Comparison of ENCODE assay signal across 1 cellular context in the genomic region with DNA sequence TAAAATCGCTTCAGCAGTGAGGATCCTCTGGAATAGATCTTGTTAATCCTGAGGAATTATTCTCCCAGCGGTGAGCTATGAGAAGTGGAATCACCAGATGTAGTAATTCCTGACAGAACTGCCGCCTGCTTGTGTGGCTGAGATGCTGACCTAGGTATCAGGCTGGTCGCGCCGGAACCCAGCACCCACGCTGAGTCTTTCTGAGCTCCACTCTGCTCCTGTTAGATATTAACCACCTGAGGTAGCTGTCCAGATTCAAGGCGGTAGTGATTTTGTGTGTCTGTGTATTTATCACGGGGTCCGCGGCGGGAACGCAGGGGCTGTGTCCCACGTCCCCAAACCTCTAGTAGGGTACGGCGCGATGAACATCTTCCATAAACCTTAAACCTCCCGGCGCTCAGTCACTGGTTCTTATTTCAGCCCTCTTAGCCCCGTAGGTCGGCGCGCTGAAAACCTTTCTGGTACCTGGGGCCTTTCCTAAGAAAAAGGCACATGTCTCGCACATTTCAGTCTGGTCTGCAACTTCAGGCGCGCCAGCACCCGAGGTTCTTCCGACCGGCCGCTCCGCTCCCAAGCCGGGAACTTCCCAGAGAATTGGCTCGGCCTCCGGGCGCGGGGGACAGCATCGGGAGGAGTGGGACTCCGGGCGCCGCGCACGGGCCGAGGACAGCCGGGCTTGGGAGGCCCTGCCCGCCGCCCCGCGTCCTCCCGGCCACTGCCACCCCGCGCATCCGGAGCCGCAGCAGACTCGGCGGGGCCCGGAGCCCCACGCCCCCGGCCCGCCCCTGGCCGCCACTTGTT.
TF ChIP-seq lines count a peak whose summit lies in the region.

No MANE protein-coding gene starts in this region.

TF ChIP-seq in HepG2, 621 proteins besides CTCF, POLR2A, EP300 and RAD21 (continued from another document and continues in another):
- TF ChIP-seq, protein P1, sequence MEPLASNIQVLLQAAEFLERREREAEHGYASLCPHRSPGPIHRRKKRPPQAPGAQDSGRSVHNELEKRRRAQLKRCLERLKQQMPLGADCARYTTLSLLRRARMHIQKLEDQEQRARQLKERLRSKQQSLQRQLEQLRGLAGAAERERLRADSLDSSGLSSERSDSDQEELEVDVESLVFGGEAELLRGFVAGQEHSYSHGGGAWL (CRISPR knock-in tag; IDR thresholded peaks at IDR 0.05), result no peak; the same call in 1 of the 2 replicates
- TF ChIP-seq SMC3 (IDR thresholded peaks at IDR 0.05; ENCODE audit: low read length), result no peak
- TF ChIP-seq, protein P2, sequence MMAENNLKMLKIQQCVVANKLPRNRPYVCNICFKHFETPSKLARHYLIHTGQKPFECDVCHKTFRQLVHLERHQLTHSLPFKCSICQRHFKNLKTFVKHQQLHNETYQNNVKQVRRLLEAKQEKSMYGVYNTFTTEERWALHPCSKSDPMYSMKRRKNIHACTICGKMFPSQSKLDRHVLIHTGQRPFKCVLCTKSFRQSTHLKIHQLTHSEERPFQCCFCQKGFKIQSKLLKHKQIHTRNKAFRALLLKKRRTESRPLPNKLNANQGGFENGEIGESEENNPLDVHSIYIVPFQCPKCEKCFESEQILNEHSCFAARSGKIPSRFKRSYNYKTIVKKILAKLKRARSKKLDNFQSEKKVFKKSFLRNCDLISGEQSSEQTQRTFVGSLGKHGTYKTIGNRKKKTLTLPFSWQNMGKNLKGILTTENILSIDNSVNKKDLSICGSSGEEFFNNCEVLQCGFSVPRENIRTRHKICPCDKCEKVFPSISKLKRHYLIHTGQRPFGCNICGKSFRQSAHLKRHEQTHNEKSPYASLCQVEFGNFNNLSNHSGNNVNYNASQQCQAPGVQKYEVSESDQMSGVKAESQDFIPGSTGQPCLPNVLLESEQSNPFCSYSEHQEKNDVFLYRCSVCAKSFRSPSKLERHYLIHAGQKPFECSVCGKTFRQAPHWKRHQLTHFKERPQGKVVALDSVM (CRISPR knock-in tag; IDR thresholded peaks at IDR 0.05), result peak; percentile 50; the same call in 1 of the 2 replicates
- TF ChIP-seq, protein P3, sequence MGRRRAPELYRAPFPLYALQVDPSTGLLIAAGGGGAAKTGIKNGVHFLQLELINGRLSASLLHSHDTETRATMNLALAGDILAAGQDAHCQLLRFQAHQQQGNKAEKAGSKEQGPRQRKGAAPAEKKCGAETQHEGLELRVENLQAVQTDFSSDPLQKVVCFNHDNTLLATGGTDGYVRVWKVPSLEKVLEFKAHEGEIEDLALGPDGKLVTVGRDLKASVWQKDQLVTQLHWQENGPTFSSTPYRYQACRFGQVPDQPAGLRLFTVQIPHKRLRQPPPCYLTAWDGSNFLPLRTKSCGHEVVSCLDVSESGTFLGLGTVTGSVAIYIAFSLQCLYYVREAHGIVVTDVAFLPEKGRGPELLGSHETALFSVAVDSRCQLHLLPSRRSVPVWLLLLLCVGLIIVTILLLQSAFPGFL (CRISPR knock-in tag; IDR thresholded peaks at IDR 0.05), result no peak
- no peak for TF ChIP-seq ZNF20 (CRISPR knock-in tag; IDR thresholded peaks at IDR 0.05)
- no peak; the same call in 1 of the 2 replicates for TF ChIP-seq GFI1 (CRISPR knock-in tag; IDR thresholded peaks at IDR 0.05; ENCODE audit: borderline replicate concordance)
- no peak for TF ChIP-seq ZFP82 (CRISPR knock-in tag; IDR thresholded peaks at IDR 0.05; ENCODE audit: borderline replicate concordance)
- TF ChIP-seq ZC3H4 (CRISPR knock-in tag; IDR thresholded peaks at IDR 0.05; ENCODE audit: borderline replicate concordance), result no peak
- TF ChIP-seq, protein P4, sequence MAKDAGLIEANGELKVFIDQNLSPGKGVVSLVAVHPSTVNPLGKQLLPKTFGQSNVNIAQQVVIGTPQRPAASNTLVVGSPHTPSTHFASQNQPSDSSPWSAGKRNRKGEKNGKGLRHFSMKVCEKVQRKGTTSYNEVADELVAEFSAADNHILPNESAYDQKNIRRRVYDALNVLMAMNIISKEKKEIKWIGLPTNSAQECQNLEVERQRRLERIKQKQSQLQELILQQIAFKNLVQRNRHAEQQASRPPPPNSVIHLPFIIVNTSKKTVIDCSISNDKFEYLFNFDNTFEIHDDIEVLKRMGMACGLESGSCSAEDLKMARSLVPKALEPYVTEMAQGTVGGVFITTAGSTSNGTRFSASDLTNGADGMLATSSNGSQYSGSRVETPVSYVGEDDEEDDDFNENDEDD (CRISPR knock-in tag; IDR thresholded peaks at IDR 0.05; ENCODE audit: borderline replicate concordance), result no peak
- no peak for TF ChIP-seq ZNF737 (CRISPR knock-in tag; IDR thresholded peaks at IDR 0.05; ENCODE audit: borderline replicate concordance)
- no peak for TF ChIP-seq ZZZ3 (CRISPR knock-in tag; IDR thresholded peaks at IDR 0.05; ENCODE audit: borderline replicate concordance)
- TF ChIP-seq, protein P5, sequence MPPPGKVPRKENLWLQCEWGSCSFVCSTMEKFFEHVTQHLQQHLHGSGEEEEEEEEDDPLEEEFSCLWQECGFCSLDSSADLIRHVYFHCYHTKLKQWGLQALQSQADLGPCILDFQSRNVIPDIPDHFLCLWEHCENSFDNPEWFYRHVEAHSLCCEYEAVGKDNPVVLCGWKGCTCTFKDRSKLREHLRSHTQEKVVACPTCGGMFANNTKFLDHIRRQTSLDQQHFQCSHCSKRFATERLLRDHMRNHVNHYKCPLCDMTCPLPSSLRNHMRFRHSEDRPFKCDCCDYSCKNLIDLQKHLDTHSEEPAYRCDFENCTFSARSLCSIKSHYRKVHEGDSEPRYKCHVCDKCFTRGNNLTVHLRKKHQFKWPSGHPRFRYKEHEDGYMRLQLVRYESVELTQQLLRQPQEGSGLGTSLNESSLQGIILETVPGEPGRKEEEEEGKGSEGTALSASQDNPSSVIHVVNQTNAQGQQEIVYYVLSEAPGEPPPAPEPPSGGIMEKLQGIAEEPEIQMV (CRISPR knock-in tag; IDR thresholded peaks at IDR 0.05; ENCODE audit: low read depth), result no peak; the same call in 1 of the 2 replicates
- TF ChIP-seq, protein P6, sequence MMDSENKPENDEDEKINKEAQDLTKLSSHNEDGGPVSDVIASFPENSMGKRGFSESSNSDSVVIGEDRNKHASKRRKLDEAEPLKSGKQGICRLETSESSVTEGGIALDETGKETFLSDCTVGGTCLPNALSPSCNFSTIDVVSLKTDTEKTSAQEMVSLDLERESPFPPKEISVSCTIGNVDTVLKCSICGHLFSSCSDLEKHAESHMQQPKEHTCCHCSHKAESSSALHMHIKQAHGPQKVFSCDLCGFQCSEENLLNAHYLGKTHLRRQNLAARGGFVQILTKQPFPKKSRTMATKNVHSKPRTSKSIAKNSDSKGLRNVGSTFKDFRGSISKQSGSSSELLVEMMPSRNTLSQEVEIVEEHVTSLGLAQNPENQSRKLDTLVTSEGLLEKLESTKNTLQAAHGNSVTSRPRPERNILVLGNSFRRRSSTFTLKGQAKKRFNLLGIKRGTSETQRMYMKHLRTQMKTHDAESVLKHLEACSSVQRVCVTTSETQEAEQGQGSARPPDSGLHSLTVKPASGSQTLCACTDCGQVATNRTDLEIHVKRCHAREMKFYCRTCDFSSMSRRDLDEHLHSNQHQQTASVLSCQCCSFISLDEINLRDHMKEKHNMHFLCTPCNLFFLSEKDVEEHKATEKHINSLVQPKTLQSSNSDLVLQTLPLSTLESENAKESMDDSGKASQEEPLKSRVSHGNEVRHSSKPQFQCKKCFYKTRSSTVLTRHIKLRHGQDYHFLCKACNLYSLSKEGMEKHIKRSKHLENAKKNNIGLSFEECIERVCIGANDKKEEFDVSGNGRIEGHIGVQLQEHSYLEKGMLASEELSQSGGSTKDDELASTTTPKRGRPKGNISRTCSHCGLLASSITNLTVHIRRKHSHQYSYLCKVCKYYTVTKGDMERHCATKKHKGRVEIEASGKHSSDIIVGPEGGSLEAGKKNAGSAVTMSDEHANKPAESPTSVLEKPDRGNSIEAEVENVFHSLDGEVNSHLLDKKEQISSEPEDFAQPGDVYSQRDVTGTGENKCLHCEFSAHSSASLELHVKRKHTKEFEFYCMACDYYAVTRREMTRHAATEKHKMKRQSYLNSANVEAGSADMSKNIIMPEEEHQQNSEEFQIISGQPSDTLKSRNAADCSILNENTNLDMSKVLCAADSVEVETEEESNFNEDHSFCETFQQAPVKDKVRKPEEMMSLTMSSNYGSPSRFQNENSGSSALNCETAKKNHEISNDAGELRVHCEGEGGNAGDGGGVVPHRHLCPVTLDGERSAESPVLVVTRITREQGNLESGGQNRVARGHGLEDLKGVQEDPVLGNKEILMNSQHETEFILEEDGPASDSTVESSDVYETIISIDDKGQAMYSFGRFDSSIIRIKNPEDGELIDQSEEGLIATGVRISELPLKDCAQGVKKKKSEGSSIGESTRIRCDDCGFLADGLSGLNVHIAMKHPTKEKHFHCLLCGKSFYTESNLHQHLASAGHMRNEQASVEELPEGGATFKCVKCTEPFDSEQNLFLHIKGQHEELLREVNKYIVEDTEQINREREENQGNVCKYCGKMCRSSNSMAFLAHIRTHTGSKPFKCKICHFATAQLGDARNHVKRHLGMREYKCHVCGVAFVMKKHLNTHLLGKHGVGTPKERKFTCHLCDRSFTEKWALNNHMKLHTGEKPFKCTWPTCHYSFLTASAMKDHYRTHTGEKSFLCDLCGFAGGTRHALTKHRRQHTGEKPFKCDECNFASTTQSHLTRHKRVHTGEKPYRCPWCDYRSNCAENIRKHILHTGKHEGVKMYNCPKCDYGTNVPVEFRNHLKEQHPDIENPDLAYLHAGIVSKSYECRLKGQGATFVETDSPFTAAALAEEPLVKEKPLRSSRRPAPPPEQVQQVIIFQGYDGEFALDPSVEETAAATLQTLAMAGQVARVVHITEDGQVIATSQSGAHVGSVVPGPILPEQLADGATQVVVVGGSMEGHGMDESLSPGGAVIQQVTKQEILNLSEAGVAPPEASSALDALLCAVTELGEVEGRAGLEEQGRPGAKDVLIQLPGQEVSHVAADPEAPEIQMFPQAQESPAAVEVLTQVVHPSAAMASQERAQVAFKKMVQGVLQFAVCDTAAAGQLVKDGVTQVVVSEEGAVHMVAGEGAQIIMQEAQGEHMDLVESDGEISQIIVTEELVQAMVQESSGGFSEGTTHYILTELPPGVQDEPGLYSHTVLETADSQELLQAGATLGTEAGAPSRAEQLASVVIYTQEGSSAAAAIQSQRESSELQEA (CRISPR knock-in tag; IDR thresholded peaks at IDR 0.05; ENCODE audit: not compliant biosample characterization), result no peak
- TF ChIP-seq, protein P7, sequence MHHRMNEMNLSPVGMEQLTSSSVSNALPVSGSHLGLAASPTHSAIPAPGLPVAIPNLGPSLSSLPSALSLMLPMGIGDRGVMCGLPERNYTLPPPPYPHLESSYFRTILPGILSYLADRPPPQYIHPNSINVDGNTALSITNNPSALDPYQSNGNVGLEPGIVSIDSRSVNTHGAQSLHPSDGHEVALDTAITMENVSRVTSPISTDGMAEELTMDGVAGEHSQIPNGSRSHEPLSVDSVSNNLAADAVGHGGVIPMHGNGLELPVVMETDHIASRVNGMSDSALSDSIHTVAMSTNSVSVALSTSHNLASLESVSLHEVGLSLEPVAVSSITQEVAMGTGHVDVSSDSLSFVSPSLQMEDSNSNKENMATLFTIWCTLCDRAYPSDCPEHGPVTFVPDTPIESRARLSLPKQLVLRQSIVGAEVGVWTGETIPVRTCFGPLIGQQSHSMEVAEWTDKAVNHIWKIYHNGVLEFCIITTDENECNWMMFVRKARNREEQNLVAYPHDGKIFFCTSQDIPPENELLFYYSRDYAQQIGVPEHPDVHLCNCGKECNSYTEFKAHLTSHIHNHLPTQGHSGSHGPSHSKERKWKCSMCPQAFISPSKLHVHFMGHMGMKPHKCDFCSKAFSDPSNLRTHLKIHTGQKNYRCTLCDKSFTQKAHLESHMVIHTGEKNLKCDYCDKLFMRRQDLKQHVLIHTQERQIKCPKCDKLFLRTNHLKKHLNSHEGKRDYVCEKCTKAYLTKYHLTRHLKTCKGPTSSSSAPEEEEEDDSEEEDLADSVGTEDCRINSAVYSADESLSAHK (CRISPR knock-in tag; IDR thresholded peaks at IDR 0.05; ENCODE audit: borderline replicate concordance), result no peak
- peak; percentile 85 for TF ChIP-seq PHF8 (CRISPR knock-in tag; IDR thresholded peaks at IDR 0.05)
- no peak for TF ChIP-seq EED (CRISPR knock-in tag; IDR thresholded peaks at IDR 0.05)
- no peak for TF ChIP-seq TBX2 (CRISPR knock-in tag; IDR thresholded peaks at IDR 0.05; ENCODE audit: borderline replicate concordance)
- TF ChIP-seq CREM (IDR thresholded peaks at IDR 0.05), result no peak
- TF ChIP-seq CREM (CRISPR knock-in tag; IDR thresholded peaks at IDR 0.05), result no peak
- no peak; the same call in none of the 2 replicates for TF ChIP-seq ZSCAN25 (CRISPR knock-in tag; IDR thresholded peaks at IDR 0.05)
- no peak for TF ChIP-seq RBM22 (optimal IDR thresholded peaks at IDR 0.05; ENCODE audit: low read length)
- TF ChIP-seq ZNF776 (CRISPR knock-in tag; IDR thresholded peaks at IDR 0.05), result no peak
- TF ChIP-seq PRPF4 (IDR thresholded peaks at IDR 0.05; ENCODE audit: low read depth, low read length, poor library complexity, severe bottlenecking), result no peak
- TF ChIP-seq NPAS2 (CRISPR knock-in tag; IDR thresholded peaks at IDR 0.05; ENCODE audit: borderline replicate concordance), result no peak
- TF ChIP-seq, protein P8, sequence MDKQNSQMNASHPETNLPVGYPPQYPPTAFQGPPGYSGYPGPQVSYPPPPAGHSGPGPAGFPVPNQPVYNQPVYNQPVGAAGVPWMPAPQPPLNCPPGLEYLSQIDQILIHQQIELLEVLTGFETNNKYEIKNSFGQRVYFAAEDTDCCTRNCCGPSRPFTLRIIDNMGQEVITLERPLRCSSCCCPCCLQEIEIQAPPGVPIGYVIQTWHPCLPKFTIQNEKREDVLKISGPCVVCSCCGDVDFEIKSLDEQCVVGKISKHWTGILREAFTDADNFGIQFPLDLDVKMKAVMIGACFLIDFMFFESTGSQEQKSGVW (CRISPR knock-in tag; IDR thresholded peaks at IDR 0.05; ENCODE audit: borderline replicate concordance), result no peak
- TF ChIP-seq, protein P9, sequence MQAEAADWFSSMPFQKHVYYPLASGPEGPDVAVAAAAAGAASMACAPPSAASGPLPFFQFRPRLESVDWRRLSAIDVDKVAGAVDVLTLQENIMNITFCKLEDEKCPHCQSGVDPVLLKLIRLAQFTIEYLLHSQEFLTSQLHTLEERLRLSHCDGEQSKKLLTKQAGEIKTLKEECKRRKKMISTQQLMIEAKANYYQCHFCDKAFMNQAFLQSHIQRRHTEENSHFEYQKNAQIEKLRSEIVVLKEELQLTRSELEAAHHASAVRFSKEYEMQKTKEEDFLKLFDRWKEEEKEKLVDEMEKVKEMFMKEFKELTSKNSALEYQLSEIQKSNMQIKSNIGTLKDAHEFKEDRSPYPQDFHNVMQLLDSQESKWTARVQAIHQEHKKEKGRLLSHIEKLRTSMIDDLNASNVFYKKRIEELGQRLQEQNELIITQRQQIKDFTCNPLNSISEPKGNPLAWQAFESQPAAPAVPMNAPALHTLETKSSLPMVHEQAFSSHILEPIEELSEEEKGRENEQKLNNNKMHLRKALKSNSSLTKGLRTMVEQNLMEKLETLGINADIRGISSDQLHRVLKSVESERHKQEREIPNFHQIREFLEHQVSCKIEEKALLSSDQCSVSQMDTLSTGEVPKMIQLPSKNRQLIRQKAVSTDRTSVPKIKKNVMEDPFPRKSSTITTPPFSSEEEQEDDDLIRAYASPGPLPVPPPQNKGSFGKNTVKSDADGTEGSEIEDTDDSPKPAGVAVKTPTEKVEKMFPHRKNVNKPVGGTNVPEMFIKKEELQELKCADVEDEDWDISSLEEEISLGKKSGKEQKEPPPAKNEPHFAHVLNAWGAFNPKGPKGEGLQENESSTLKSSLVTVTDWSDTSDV (CRISPR knock-in tag; IDR thresholded peaks at IDR 0.05), result 0 out of 2 replicates have a peak, but pooled peaks have one; percentile 5
